ENCODE assay signal across 8 cellular contexts in genomic region chr17:46361145-46361735, GRCh38. TPM values are rescaled to one million over a fixed set of nuclear protein-coding genes. Genes with fewer than 3 reads are reported as not detected.
DNase-seq lines count a peak whose midpoint lies in the region; ATAC-seq and TF ChIP-seq lines count a peak whose summit lies in the region.
"Not testable (repeated sequence)": the region's sequence is repeated elsewhere in the genome, so short reads cannot be mapped to it uniquely, and the experiment has no call there.

No MANE protein-coding gene starts in this region.

- not testable (repeated sequence) for H3K9me3 ChIP-seq in CD8-positive, alpha-beta T cell (ENCODE audit: low read length)

- H3K9me3 Mint-ChIP-seq in CD8-positive, alpha-beta T cell, result not testable (repeated sequence)

- H3K27ac ChIP-seq in CD8-positive, alpha-beta T cell (ENCODE audit: low read depth, low read length), result not testable (repeated sequence)

- POLR2A ChIA-PET in CD8-positive, alpha-beta T cell (lab: Charles Lee), result not testable (repeated sequence)

- not testable (repeated sequence) for DNase-seq in CD8-positive, alpha-beta T cell; Right ventricle myocardium superior; omental fat pad (ENCODE audit: low spot score)

- not testable (repeated sequence) for H3K27me3 ChIP-seq in CD8-positive, alpha-beta T cell (ENCODE audit: insufficient read depth, low read length)

- not testable (repeated sequence) for H3K27ac Mint-ChIP-seq in CD8-positive, alpha-beta T cell

- H3K36me3 Mint-ChIP-seq in CD8-positive, alpha-beta T cell, result not testable (repeated sequence)

- H3K36me3 ChIP-seq in CD8-positive, alpha-beta T cell (ENCODE audit: insufficient read depth, low read length), result not testable (repeated sequence)

- H3K4me3 ChIP-seq in CD8-positive, alpha-beta T cell (ENCODE audit: low read depth, low read length), result not testable (repeated sequence)

- not testable (repeated sequence) for H3K4me1 Mint-ChIP-seq in CD8-positive, alpha-beta T cell (ENCODE audit: low read depth)

- not testable (repeated sequence) for TF ChIP-seq CTCF in CD8-positive, alpha-beta T cell (IDR thresholded peaks at IDR 0.05); omental fat pad (IDR thresholded peaks at IDR 0.05)

- CTCF ChIA-PET in CD8-positive, alpha-beta T cell (lab: Charles Lee), result not testable (repeated sequence)

- not testable (repeated sequence) for H3K4me1 ChIP-seq in CD8-positive, alpha-beta T cell (ENCODE audit: insufficient read depth, low read length)

- H3K4me3 Mint-ChIP-seq in CD8-positive, alpha-beta T cell, result not testable (repeated sequence)

- not testable (repeated sequence) for H3K27me3 Mint-ChIP-seq in CD8-positive, alpha-beta T cell (ENCODE audit: low read depth)

- intact Hi-C loops in CD8-positive, alpha-beta T cell (cut with DNase I, micrococcal nuclease); Right ventricle myocardium superior (cut with DNase I): not testable (repeated sequence)

- ATAC-seq in CD8-positive, alpha-beta T cell, result peak; percentile 54
- ATAC-seq in GM19328 (IDR thresholded peaks at IDR 0.05; ENCODE audit: unreplicated experiment), result peak; percentile 13
- ATAC-seq in GM21737 (IDR thresholded peaks at IDR 0.05; ENCODE audit: unreplicated experiment), result peak; percentile 40
- peak; percentile 37 for ATAC-seq in HG02970 (IDR thresholded peaks at IDR 0.05; ENCODE audit: low FRiP score, unreplicated experiment)
- peak; percentile 43 for ATAC-seq in HG03442 (IDR thresholded peaks at IDR 0.05; ENCODE audit: unreplicated experiment)
- peak; percentile 46 to 57 for ATAC-seq in activated CD4-positive, CD25-positive, alpha-beta regulatory T cell treated with anti-CD3 and anti-CD28 coated beads, Interleukin-2, amount 50 U/mL, for 24 hours
- peak; percentile 55 for ATAC-seq in Right ventricle myocardium superior (ENCODE audit: poor library complexity)
- peak; percentile 38 for ATAC-seq in omental fat pad (ENCODE audit: low FRiP score)

RNA-seq across cellular contexts. Expression of gene ARL17B, which starts 0.3 kb away (rescaled TPM):
- total RNA-seq in CD8-positive, alpha-beta T cell, result 10 to 100 TPM; 18.4 to 22.1 TPM
- total RNA-seq in Right ventricle myocardium superior (16.2 TPM), omental fat pad (10 to 100 TPM in 2 of 4 donors, 1 to 10 TPM in 2; 7.0 to 19.4 (median 10.7) TPM)
